8 cellular contexts compared by ENCODE assay signal in genomic region chr1:248243204-248243603, GRCh38. TPM values are rescaled to one million over a fixed set of nuclear protein-coding genes. Genes with fewer than 3 reads are reported as not detected.
A peak's percentile ranks its signal among the peaks of the same experiment; 100 is the strongest.
DNase-seq lines count a peak whose midpoint lies in the region; FAIRE-seq and TF ChIP-seq lines count a peak whose summit lies in the region.

No MANE protein-coding gene starts in this region.

- H3K9ac ChIP-seq in GM23248 = no peak overlapping the region

- H3K36me3 ChIP-seq in GM23248 (ENCODE audit: low read depth) = no peaks in the 10 kb centered on the region

- H3K4me2 ChIP-seq in GM23248 (ENCODE audit: unreplicated experiment) = peak overlapping the region; percentile 40

- TF ChIP-seq CTCF in neural crest cell (conservative IDR thresholded peaks at IDR 0.05) = peak; percentile 54

- no peaks in the 10 kb centered on the region for H3K4me1 Mint-ChIP-seq in neural crest cell

- peak; percentile 46 for DNase-seq in ELR (ENCODE audit: low read depth)
- peak; percentile 61 for DNase-seq in GM23248
- peak; percentile 45 for DNase-seq in RPMI7951 (ENCODE audit: low read depth)
- peak; percentile 20 for DNase-seq in dedifferentiated amniotic fluid mesenchymal stem cell (ENCODE audit: extremely low spot score)
- DNase-seq in neural crest cell (ENCODE audit: low read depth, low spot score) = no peak
- no peak for DNase-seq in amniotic stem cell (lab: John Stamatoyannopoulos, UW)

- peaks cover 32% of the 10 kb centered on the region for H3K9me3 Mint-ChIP-seq in neural crest cell

- H3F3A ChIP-seq in GM23248 (ENCODE audit: insufficient read depth) = no peaks in the 10 kb centered on the region

- H3K4me3 Mint-ChIP-seq in neural crest cell = no peak overlapping the region

- H3K4me1 ChIP-seq in GM23248 (ENCODE audit: insufficient read depth) = no peaks in the 10 kb centered on the region

- H3K27me3 ChIP-seq in GM23248 (replicated peaks; ENCODE audit: insufficient read depth) = no peaks in the 10 kb centered on the region

- no peak overlapping the region for H3K27ac ChIP-seq in GM23248

- no peaks in the 10 kb centered on the region for H3K27me3 Mint-ChIP-seq in neural crest cell (ENCODE audit: low read depth)

- TF ChIP-seq EP300 in Ishikawa (IDR thresholded peaks at IDR 0.05; ENCODE audit: borderline replicate concordance) = no peak

- no peaks in the 10 kb centered on the region for H3K9me3 ChIP-seq in GM23248 (ENCODE audit: low read depth)

- no peak overlapping the region for H3K27ac Mint-ChIP-seq in neural crest cell (ENCODE audit: unreplicated experiment)

- 0 out of 2 replicates have a peak overlapping the region, but pooled peaks have one; percentile 28 for H2AFZ ChIP-seq in GM23248

- FAIRE-seq in A204.1 (lab: Jason Lieb, UNC) = peak; percentile 96

- H4K20me1 ChIP-seq in GM23248 (ENCODE audit: insufficient read depth) = no peaks in the 10 kb centered on the region

- no peaks in the 10 kb centered on the region for H3K9me2 ChIP-seq in GM23248 (ENCODE audit: insufficient read depth)

- WGBS in GM23248 (ENCODE audit: low coverage in 1 of 2, low lambda C conversion rate in 2 of 2, missing lambda C conversion rate in 2 of 2), 2 experiments = 6 to 7% methylated on average over 14 of the region's 14 CpGs

- in situ Hi-C loops in GM23248 (cut with MboI) = no loop called here

- H3K4me3 ChIP-seq in GM23248 = no peak overlapping the region

- H3K79me2 ChIP-seq in GM23248 (ENCODE audit: insufficient read depth) = no peaks in the 10 kb centered on the region

- peak; percentile 54 for TF ChIP-seq RAD21 in Ishikawa (IDR thresholded peaks at IDR 0.05; ENCODE audit: low read depth)

- H3K36me3 Mint-ChIP-seq in neural crest cell (ENCODE audit: low read depth) = peaks cover 13% of the 10 kb centered on the region

TF ChIP-seq in Ishikawa, 13 proteins besides CTCF, POLR2A, EP300 and RAD21:
- no peak for TF ChIP-seq TAF1 (IDR thresholded peaks at IDR 0.05; ENCODE audit: low read depth)
- TF ChIP-seq CEBPB (IDR thresholded peaks at IDR 0.05) = no peak
- TF ChIP-seq FOXM1 (IDR thresholded peaks at IDR 0.05; ENCODE audit: borderline replicate concordance, low read depth) = no peak
- no peak for TF ChIP-seq CREB1 (IDR thresholded peaks at IDR 0.05; ENCODE audit: low read depth)
- TF ChIP-seq TCF12 (IDR thresholded peaks at IDR 0.05; ENCODE audit: low read depth) = no peak
- no peak for TF ChIP-seq ZBTB7A (IDR thresholded peaks at IDR 0.05; ENCODE audit: low read depth)
- no peak for TF ChIP-seq TEAD4 (IDR thresholded peaks at IDR 0.05)
- TF ChIP-seq YY1 (IDR thresholded peaks at IDR 0.05; ENCODE audit: low read depth) = no peak
- TF ChIP-seq MAX (IDR thresholded peaks at IDR 0.05) = no peak
- TF ChIP-seq EGR1 (IDR thresholded peaks at IDR 0.05) = no peak
- TF ChIP-seq NFIC (IDR thresholded peaks at IDR 0.05) = no peak
- no peak for TF ChIP-seq REST (IDR thresholded peaks at IDR 0.05; ENCODE audit: low read depth)
- TF ChIP-seq USF1 (IDR thresholded peaks at IDR 0.05) = no peak
TF ChIP-seq in Ishikawa: peak in this region for 0.

RNA-seq across cellular contexts. Expression of gene OR2M4, which starts 12.0 kb away (rescaled TPM):
- total RNA-seq in GM23248 (2014; rRNA removed; shearing (Covaris generic)) = not detected in 2 replicates
- polyA plus RNA-seq in GM23248 (2016; fragmentation: Nextera tagmentation; extraction: Ambion mirVana) = not detected in 2 replicates
- 0.20 TPM in 1 of 2 replicates, not detected in the other for total RNA-seq in RPMI7951 (2014; rRNA removed; shearing (Covaris generic))
- total RNA-seq in neural crest cell = not detected in 2 replicates

RNA-seq across cellular contexts. Expression of gene OR2T33, which starts 34.6 kb away (rescaled TPM):
- not detected in 2 replicates for total RNA-seq in GM23248 (2014; rRNA removed; shearing (Covaris generic))
- not detected in 2 replicates for polyA plus RNA-seq in GM23248 (2016; fragmentation: Nextera tagmentation; extraction: Ambion mirVana)
- not detected in 2 replicates for total RNA-seq in RPMI7951 (2014; rRNA removed; shearing (Covaris generic))
- not detected in 2 replicates for total RNA-seq in neural crest cell

RNA-seq across cellular contexts. Expression of gene OR2M3, which starts 46.1 kb away (rescaled TPM):
- not detected in 2 replicates for total RNA-seq in GM23248 (2014; rRNA removed; shearing (Covaris generic))
- not detected in 2 replicates for polyA plus RNA-seq in GM23248 (2016; fragmentation: Nextera tagmentation; extraction: Ambion mirVana)
- total RNA-seq in RPMI7951 (2014; rRNA removed; shearing (Covaris generic)) = not detected in 2 replicates
- total RNA-seq in neural crest cell = not detected in 2 replicates

Comparison
In these comparisons a context has a peak if more than half of its experiments do, and no peak if none do; other contexts are left out.
1. DNase-seq: peak in ELR (single experiment), GM23248 (single experiment), RPMI7951 (single experiment) and dedifferentiated amniotic fluid mesenchymal stem cell (single experiment); none in neural crest cell (single experiment) and amniotic stem cell (single experiment).